In genomic region chr1:229848762-229849677, GRCh38 we compare ENCODE assay signal across 8 cellular contexts.
A peak's percentile ranks its signal among the peaks of the same experiment; 100 is the strongest.
DNase-seq lines count a peak whose midpoint lies in the region; ATAC-seq and FAIRE-seq lines count a peak whose summit lies in the region.

No MANE protein-coding gene starts in this region.

- intact Hi-C loops in activated CD4-positive, alpha-beta memory T cell treated with anti-CD3 and anti-CD28 coated beads for 36 hours (cut with micrococcal nuclease): no loop called here
- intact Hi-C loops in left colon (cut with DNase I, micrococcal nuclease): no loop called here

- no peaks in the 10 kb centered on the region for H3K9me3 Mint-ChIP-seq in activated CD4-positive, alpha-beta memory T cell treated with anti-CD3 and anti-CD28 coated beads for 36 hours

- H3K36me3 Mint-ChIP-seq in activated CD4-positive, alpha-beta memory T cell treated with anti-CD3 and anti-CD28 coated beads for 36 hours: no peaks in the 10 kb centered on the region

- peaks cover 17% of the 10 kb centered on the region for H3K27me3 Mint-ChIP-seq in activated CD4-positive, alpha-beta memory T cell treated with anti-CD3 and anti-CD28 coated beads for 36 hours

- no peak for ATAC-seq in left colon
- ATAC-seq in HG02759 (IDR thresholded peaks at IDR 0.05; ENCODE audit: unreplicated experiment): no peak

- no peaks in the 10 kb centered on the region for H3K4me1 Mint-ChIP-seq in activated CD4-positive, alpha-beta memory T cell treated with anti-CD3 and anti-CD28 coated beads for 36 hours (ENCODE audit: low read depth)

- no peak overlapping the region for H3K4me3 Mint-ChIP-seq in activated CD4-positive, alpha-beta memory T cell treated with anti-CD3 and anti-CD28 coated beads for 36 hours

- CTCF ChIA-PET in activated CD4-positive, alpha-beta memory T cell treated with anti-CD3 and anti-CD28 coated beads for 36 hours (lab: Charles Lee): interaction anchor here (0.6 to 1.6 kb wide), 6 partner anchors 9 to 321 kb away, joined by 3 to 4 read pairs (median 4); no protein-coding TSS in a partner anchor

- POLR2A ChIA-PET in activated CD4-positive, alpha-beta memory T cell treated with anti-CD3 and anti-CD28 coated beads for 36 hours (lab: Charles Lee): no interaction called here

- H3K27ac Mint-ChIP-seq in activated CD4-positive, alpha-beta memory T cell treated with anti-CD3 and anti-CD28 coated beads for 36 hours: no peak overlapping the region

- DNase-seq in DMS153 (lab: John Stamatoyannopoulos, UW) (peak; percentile 34), HTR-8/SVneo (ENCODE audit: insufficient read length, low spot score) (peak; percentile 31), SK-N-DZ (ENCODE audit: low spot score) (peak; percentile 44), iPS-NIHi11 (ENCODE audit: low spot score) (peak; percentile 62), left colon (no peak)
- no peak for DNase-seq in activated CD4-positive, alpha-beta memory T cell treated with anti-CD3 and anti-CD28 coated beads for 36 hours
- DNase-seq in stimulated activated CD4-positive, alpha-beta T cell treated with anti-CD3 and anti-CD28 coated beads, Interleukin-4, amount 100 ng/mL, for 1 hour: no peak

- no peak for FAIRE-seq in HTR-8/SVneo (lab: Jason Lieb, UNC)

Comparison
In these comparisons a context has a peak if more than half of its experiments do, and no peak if none do; other contexts are left out.
1. DNase-seq: peak in DMS153 (single experiment), HTR-8/SVneo (single experiment), SK-N-DZ (single experiment) and iPS-NIHi11 (single experiment); none in activated CD4-positive, alpha-beta memory T cell treated with anti-CD3 and anti-CD28 coated beads for 36 hours (single experiment), left colon (0 of 2) and stimulated activated CD4-positive, alpha-beta T cell treated with anti-CD3 and anti-CD28 coated beads, Interleukin-4, amount 100 ng/mL, for 1 hour (single experiment).